In genomic region chr1:197692965-197693364, GRCh38 we compare ENCODE assay signal across 10 cellular contexts.
A peak's percentile ranks its signal among the peaks of the same experiment; 100 is the strongest.
DNase-seq lines count a peak whose midpoint lies in the region; ATAC-seq and TF ChIP-seq lines count a peak whose summit lies in the region.
"Had no signal": no experiment of that assay in that cellular context is flagged by ENCODE, and none has a peak within 500 bp of the region (broad histone marks: within the 10 kb centered on the region; RNA-seq: fewer than 3 reads in every experiment).

No MANE protein-coding gene starts in this region.

- no peak for ATAC-seq in heart right ventricle
- ATAC-seq in left cardiac atrium: no peak
- no peak for ATAC-seq in upper lobe of right lung

- no peak for TF ChIP-seq POLR2A in NB4 (IDR thresholded peaks at IDR 0.05; ENCODE audit: extremely low read depth, insufficient read length)
- no peak for TF ChIP-seq POLR2A in spleen (IDR thresholded peaks at IDR 0.05)

- no peaks in the 10 kb centered on the region for H3K27me3 ChIP-seq in heart right ventricle
- no peaks in the 10 kb centered on the region for H3K27me3 ChIP-seq in upper lobe of right lung
- H3K27me3 ChIP-seq in spleen (replicated peaks in 1 of 7): no peaks in the 10 kb centered on the region
- H3K27me3 ChIP-seq in dorsolateral prefrontal cortex: no peaks in the 10 kb centered on the region
- H3K27me3 ChIP-seq: right atrium auricular region had no signal

- H3K4me1 ChIP-seq in heart right ventricle (peaks cover 0 to 17% (median 5%) of the 10 kb centered on the region in 9 donors), upper lobe of right lung (peaks cover 4% of the 10 kb centered on the region), spleen (peaks cover 0 to 33% (median 4%) of the 10 kb centered on the region in 6 donors)

- H3K4me3 ChIP-seq in heart right ventricle (no peak overlapping the region), NB4 (ENCODE audit: low read depth, low read length) (no peak overlapping the region), epithelial cell of esophagus (ENCODE audit: low read length) (no peak overlapping the region), upper lobe of right lung (no peak overlapping the region), spleen (no peak overlapping the region), dorsolateral prefrontal cortex (no peak overlapping the region)
- H3K4me3 ChIP-seq: right atrium auricular region had no signal

- H3K27ac ChIP-seq in heart right ventricle: no peak overlapping the region
- H3K27ac ChIP-seq in upper lobe of right lung: no peak overlapping the region
- H3K27ac ChIP-seq in spleen: no peak overlapping the region
- H3K27ac ChIP-seq in dorsolateral prefrontal cortex: no peak overlapping the region
- H3K27ac ChIP-seq: right atrium auricular region had no signal

- intact Hi-C loops in heart right ventricle (cut with DNase I) (no loop called here), left cardiac atrium (cut with DNase I) (no loop called here), upper lobe of right lung (cut with DNase I) (no loop called here), spleen (cut with DNase I; ENCODE audit: low total_unique reads) (no loop called here), dorsolateral prefrontal cortex (cut with DNase I) (no loop called here)

- H3K9me3 ChIP-seq in heart right ventricle (peaks cover 0 to 15% (median 7%) of the 10 kb centered on the region in 11 donors), upper lobe of right lung (peaks cover 4% of the 10 kb centered on the region), spleen (peaks cover 0 to 17% (median 11%) of the 10 kb centered on the region in 8 donors)

- H3K36me3 ChIP-seq in heart right ventricle: peaks cover 0 to 10% (median 0%) of the 10 kb centered on the region in 9 donors
- H3K36me3 ChIP-seq in upper lobe of right lung: no peaks in the 10 kb centered on the region
- H3K36me3 ChIP-seq in spleen: peaks cover 0 to 18% (median 0%) of the 10 kb centered on the region in 6 donors
- H3K36me3 ChIP-seq: right atrium auricular region had no signal

- DNase-seq in heart right ventricle (no peak), left cardiac atrium (no peak), NB4 (ENCODE audit: low read depth) (peak; percentile 34), epithelial cell of esophagus (ENCODE audit: low read depth) (peak; percentile 26), upper lobe of right lung (no peak), epidermal melanocyte (ENCODE audit: insufficient read length, low spot score) (no peak), spleen (no peak), dorsolateral prefrontal cortex (no peak)
- DNase-seq: NCI-H446 treated with DMSO at 0.1 percent for 48 hours had no signal

- TF ChIP-seq CTCF in heart right ventricle (IDR thresholded peaks at IDR 0.05): peak in 7 of 9 donors; percentile 8 to 49 (median 24)
- no peak for TF ChIP-seq CTCF in NB4 (IDR thresholded peaks at IDR 0.05; ENCODE audit: low read depth, low read length)
- peak; percentile 32 for TF ChIP-seq CTCF in epithelial cell of esophagus (IDR thresholded peaks at IDR 0.05; ENCODE audit: insufficient read depth, low read depth, low read length, missing control alignments)
- peak; percentile 20 for TF ChIP-seq CTCF in upper lobe of right lung (IDR thresholded peaks at IDR 0.05)
- TF ChIP-seq CTCF in spleen (IDR thresholded peaks at IDR 0.05 in 8 of 11, conservative IDR thresholded peaks at IDR 0.05 in 3 of 11): peak in 1 of 11 experiments; percentile 7
- peak in 18 of 56 donors; percentile 8 to 41 (median 22) for TF ChIP-seq CTCF in dorsolateral prefrontal cortex (IDR thresholded peaks at IDR 0.05 in 54 of 56, conservative IDR thresholded peaks at IDR 0.05 in 2 of 56; ENCODE audit: low read depth in 1 of 56, partially characterized antibody in 56 of 56)

Comparison
In these comparisons a context has a peak if more than half of its experiments do, and no peak if none do; other contexts are left out.
1. DNase-seq: peak in NB4 (single experiment) and epithelial cell of esophagus (single experiment); none in heart right ventricle (0 of 2), left cardiac atrium (single experiment), upper lobe of right lung (single experiment), epidermal melanocyte (single experiment), spleen (single experiment) and dorsolateral prefrontal cortex (0 of 10).